Comparison of ENCODE assay signal across 24 cellular contexts in genomic region chr7:140484951-140485350, GRCh38. TPM values are rescaled to one million over a fixed set of nuclear protein-coding genes. Genes with fewer than 3 reads are reported as not detected.
DNase-seq lines count a peak whose midpoint lies in the region; TF ChIP-seq lines count a peak whose summit lies in the region.
"Had no signal": no experiment of that assay in that cellular context is flagged by ENCODE, and none has a peak within 500 bp of the region (broad histone marks: within the 10 kb centered on the region; RNA-seq: fewer than 3 reads in every experiment).

No MANE protein-coding gene starts in this region.

- no peaks in the 10 kb centered on the region for H3K36me3 Mint-ChIP-seq in type B pancreatic cell
- H3K36me3 Mint-ChIP-seq: naive B cell; stimulated activated memory B cell treated with anti-CD40 and anti-IgM and Interleukin-4, amounts not matched to agents 10 μg/mL and 1 μg/mL and 100 μg/mL, for 72 hours had no signal

- H3K27me3 Mint-ChIP-seq in type B pancreatic cell = peaks cover 5% of the 10 kb centered on the region
- H3K27me3 Mint-ChIP-seq: stimulated activated memory B cell treated with anti-CD40 and anti-IgM and Interleukin-4, amounts not matched to agents 10 μg/mL and 1 μg/mL and 100 μg/mL, for 72 hours had no signal

- H3K9ac ChIP-seq in HUES64 (ENCODE audit: low read depth, low read length) = no peak overlapping the region
- H3K9ac ChIP-seq in colonic mucosa (ENCODE audit: low read depth in 2 of 2, low read length in 2 of 2) = peak overlapping the region in 1 of 2 donors; percentile 7

- intact Hi-C loops in colonic mucosa (cut with DNase I) = no loop called here

- H3K9me3 ChIP-seq in HUES64 (ENCODE audit: insufficient read depth, low read depth, low read length) = no peaks in the 10 kb centered on the region
- no peaks in the 10 kb centered on the region for H3K9me3 ChIP-seq in colonic mucosa
- H3K9me3 ChIP-seq: suprapubic skin, vagina had no signal

- H3K4me1 Mint-ChIP-seq in type B pancreatic cell (ENCODE audit: unreplicated experiment) = peaks cover 9% of the 10 kb centered on the region
- H3K4me1 Mint-ChIP-seq: naive B cell; stimulated activated memory B cell treated with anti-CD40 and anti-IgM and Interleukin-4, amounts not matched to agents 10 μg/mL and 1 μg/mL and 100 μg/mL, for 72 hours had no signal

- H3K36me3 ChIP-seq in HUES64 (ENCODE audit: insufficient read depth, low read length) (no peaks in the 10 kb centered on the region), colonic mucosa (no peaks in the 10 kb centered on the region)
- H3K36me3 ChIP-seq: suprapubic skin, vagina had no signal

- DNase-seq in colonic mucosa = no peak
- DNase-seq in foreskin melanocyte = peak; percentile 88
- no peak for DNase-seq in type B pancreatic cell (ENCODE audit: extremely low spot score, unreplicated experiment)
- no peak for DNase-seq in activated CD4-positive, alpha-beta T cell treated with anti-CD3 and anti-CD28 coated beads for 48 hours
- DNase-seq in RKO (ENCODE audit: low spot score) = no peak
- DNase-seq in HuH-7 (ENCODE audit: low spot score) = no peak
- DNase-seq: activated CD4-positive, alpha-beta T cell treated with anti-CD3 and anti-CD28 coated beads, Interleukin-2, amount 50 U/mL, for 4 hours; activated CD8-positive, alpha-beta memory T cell treated with anti-CD3 and anti-CD28 coated beads, Interleukin-2, amount 50 U/mL, for 4 hours; activated naive CD4-positive, alpha-beta T cell treated with anti-CD3 and anti-CD28 coated beads, Interleukin-2, amount 50 U/mL, for 16 hours; caudate nucleus; dorsolateral prefrontal cortex; naive B cell; NCI-H1092; NCI-H187; NCI-H748 treated with DMSO at 0.1 percent for 48 hours; retina; Right ventricle myocardium superior; stimulated activated CD4-positive, alpha-beta T cell treated with anti-CD3 and anti-CD28 coated beads, Interleukin-2, amount 100 ng/mL, for 48 hours; T-helper 9 cell had no signal

- H3K9me3 Mint-ChIP-seq in type B pancreatic cell = no peaks in the 10 kb centered on the region
- H3K9me3 Mint-ChIP-seq: naive B cell; stimulated activated memory B cell treated with anti-CD40 and anti-IgM and Interleukin-4, amounts not matched to agents 10 μg/mL and 1 μg/mL and 100 μg/mL, for 72 hours had no signal

- H3K27me3 ChIP-seq in HUES64 (ENCODE audit: insufficient read depth, low read length) = no peaks in the 10 kb centered on the region
- H3K27me3 ChIP-seq in colonic mucosa = no peaks in the 10 kb centered on the region
- H3K27me3 ChIP-seq: dorsolateral prefrontal cortex, suprapubic skin, vagina had no signal

- peak overlapping the region; percentile 62 for H3K27ac Mint-ChIP-seq in type B pancreatic cell
- H3K27ac Mint-ChIP-seq: stimulated activated memory B cell treated with anti-CD40 and anti-IgM and Interleukin-4, amounts not matched to agents 10 μg/mL and 1 μg/mL and 100 μg/mL, for 72 hours had no signal

- 13% methylated on average over 3 of the region's 3 CpGs for whole genome bisulfite sequencing in HUES64

- peak overlapping the region; percentile 90 for H3K27ac ChIP-seq in HUES64 (ENCODE audit: low read depth, low read length)
- peak overlapping the region; percentile 54 for H3K27ac ChIP-seq in colonic mucosa
- H3K27ac ChIP-seq: dorsolateral prefrontal cortex, suprapubic skin, vagina had no signal

- H3K4me3 Mint-ChIP-seq in type B pancreatic cell = no peak overlapping the region
- H3K4me3 Mint-ChIP-seq: naive B cell; stimulated activated memory B cell treated with anti-CD40 and anti-IgM and Interleukin-4, amounts not matched to agents 10 μg/mL and 1 μg/mL and 100 μg/mL, for 72 hours had no signal

- no peak for TF ChIP-seq CTCF in colonic mucosa (IDR thresholded peaks at IDR 0.05)
- TF ChIP-seq CTCF in type B pancreatic cell (conservative IDR thresholded peaks at IDR 0.05) = no peak

- 0 out of 2 replicates have a peak overlapping the region, but pooled peaks have one; percentile 15 for H3K4me3 ChIP-seq in HUES64 (ENCODE audit: low read length)
- no peak overlapping the region for H3K4me3 ChIP-seq in colonic mucosa
- H3K4me3 ChIP-seq: dorsolateral prefrontal cortex, smooth muscle cell, suprapubic skin, vagina had no signal

- H3K4me1 ChIP-seq in HUES64 (ENCODE audit: insufficient read depth, low read length) = peaks cover 29% of the 10 kb centered on the region
- H3K4me1 ChIP-seq in colonic mucosa = no peaks in the 10 kb centered on the region

RNA-seq across cellular contexts. Expression of gene MKRN1, which starts 5.6 kb away (rescaled TPM):
- 45.8 TPM for polyA plus RNA-seq in HUES64 (2013, experiment 1 of 2)
- polyA plus RNA-seq in HUES64 (2013, experiment 2 of 2) = 51.1 TPM
- 100 to 1,000 TPM; 175 to 240 TPM for total RNA-seq in colonic mucosa
- total RNA-seq in type B pancreatic cell (ENCODE audit: low replicate concordance) = 98.6 and 127 TPM in 2 replicates
